In the genomic region with DNA sequence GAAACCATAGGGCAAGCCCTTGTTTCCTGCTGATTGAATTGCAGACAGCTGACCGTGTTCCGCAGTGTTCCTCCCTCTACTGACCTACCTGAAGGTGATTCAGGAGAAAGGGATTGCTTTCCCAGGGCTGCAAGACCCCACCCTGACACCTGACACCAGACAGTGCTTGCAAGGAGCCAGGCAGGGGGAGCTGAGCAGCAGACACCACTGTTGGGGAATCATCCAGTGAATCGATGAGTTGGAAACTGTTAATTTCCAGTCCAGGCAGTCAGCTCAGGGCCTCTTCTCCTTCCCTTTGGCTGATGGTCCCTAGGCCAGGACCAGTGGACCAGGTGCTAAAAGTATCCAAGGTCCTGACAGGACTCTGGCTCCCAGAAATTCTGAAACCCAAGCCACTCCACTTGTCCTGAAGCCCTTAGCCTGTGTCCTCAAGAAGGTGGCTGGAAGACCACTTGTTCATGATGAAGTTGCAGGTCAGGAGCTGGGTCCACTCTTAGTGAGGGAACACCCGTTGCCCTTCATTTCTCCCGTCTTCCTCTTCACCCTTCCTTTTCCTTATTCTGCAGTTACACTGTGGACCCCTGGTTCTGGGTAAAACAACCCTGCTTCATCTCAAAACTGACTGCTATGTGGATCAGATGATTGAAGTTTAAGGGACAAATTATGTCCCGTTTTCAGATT, we compare ENCODE assay signal across 9 cellular contexts. TPM values are rescaled to one million over a fixed set of nuclear protein-coding genes. Genes with fewer than 3 reads are reported as not detected.
DNase-seq lines count a peak whose midpoint lies in the region; ATAC-seq and TF ChIP-seq lines count a peak whose summit lies in the region.
"Had no signal": no experiment of that assay in that cellular context is flagged by ENCODE, and none has a peak within 500 bp of the region (broad histone marks: within the 10 kb centered on the region; RNA-seq: fewer than 3 reads in every experiment).

No MANE protein-coding gene starts in this region.

- intact Hi-C loops in lower leg skin (cut with DNase I; ENCODE audit: low total_unique reads), result loop anchor here (10.0 kb wide), 1 partner anchor 70 kb away; a partner anchor contains a TSS

- peaks cover 40% of the 10 kb centered on the region for H3K36me3 Mint-ChIP-seq in stimulated activated naive CD8-positive, alpha-beta T cell treated with anti-CD3 and anti-CD28 coated beads, Interleukin-15, Interleukin-2, amounts not matched to agents 100 ng/mL and 50 ng/mL, for 24 hours (ENCODE audit: low read depth)
- peaks cover 35% of the 10 kb centered on the region for H3K36me3 Mint-ChIP-seq in activated naive CD8-positive, alpha-beta T cell treated with anti-CD3 and anti-CD28 coated beads, Interleukin-2, amount 10 ng/mL, durations not matched to agents 7 days and 5 days

- TF ChIP-seq CTCF in lower leg skin (IDR thresholded peaks at IDR 0.05), result no peak
- no peak for TF ChIP-seq CTCF in GM13977 (IDR thresholded peaks at IDR 0.05; ENCODE audit: extremely low read depth, insufficient read depth, missing control alignments)

- H3K27ac Mint-ChIP-seq in stimulated activated naive CD8-positive, alpha-beta T cell treated with anti-CD3 and anti-CD28 coated beads, Interleukin-15, Interleukin-2, amounts not matched to agents 100 ng/mL and 50 ng/mL, for 24 hours, result peak overlapping the region; percentile 53
- peak overlapping the region; percentile 45 for H3K27ac Mint-ChIP-seq in activated naive CD8-positive, alpha-beta T cell treated with anti-CD3 and anti-CD28 coated beads, Interleukin-2, amount 10 ng/mL, durations not matched to agents 7 days and 5 days

- H3K4me3 Mint-ChIP-seq in stimulated activated naive CD8-positive, alpha-beta T cell treated with anti-CD3 and anti-CD28 coated beads, Interleukin-15, Interleukin-2, amounts not matched to agents 100 ng/mL and 50 ng/mL, for 24 hours, result peak overlapping the region; percentile 51
- H3K4me3 Mint-ChIP-seq in activated naive CD8-positive, alpha-beta T cell treated with anti-CD3 and anti-CD28 coated beads, Interleukin-2, amount 10 ng/mL, durations not matched to agents 7 days and 5 days, result no peak overlapping the region

- WGBS in lower leg skin, 2 donors, result 41 to 49% methylated on average over 6 of the region's 6 CpGs

- ATAC-seq in stimulated activated naive CD8-positive, alpha-beta T cell treated with anti-CD3 and anti-CD28 coated beads, Interleukin-15, Interleukin-2, amounts not matched to agents 100 U/mL and 50 U/mL, for 24 hours, result no peak
- ATAC-seq in activated naive CD8-positive, alpha-beta T cell treated with anti-CD3 and anti-CD28 coated beads, Interleukin-2, amount 10 ng/mL, durations not matched to agents 7 days and 5 days (ENCODE audit: low read depth), result no peak
- ATAC-seq in GM21423 (IDR thresholded peaks at IDR 0.05; ENCODE audit: unreplicated experiment) (no peak), HG02852 (IDR thresholded peaks at IDR 0.05; ENCODE audit: unreplicated experiment) (no peak)

- peaks cover 38% of the 10 kb centered on the region for H3K4me1 Mint-ChIP-seq in stimulated activated naive CD8-positive, alpha-beta T cell treated with anti-CD3 and anti-CD28 coated beads, Interleukin-15, Interleukin-2, amounts not matched to agents 100 ng/mL and 50 ng/mL, for 24 hours (ENCODE audit: low read depth)
- peaks cover 30% of the 10 kb centered on the region for H3K4me1 Mint-ChIP-seq in activated naive CD8-positive, alpha-beta T cell treated with anti-CD3 and anti-CD28 coated beads, Interleukin-2, amount 10 ng/mL, durations not matched to agents 7 days and 5 days

- no peak overlapping the region for H3K4me3 ChIP-seq in lower leg skin (ENCODE audit: low read depth, poor library complexity, severe bottlenecking)

- DNase-seq in stimulated activated naive CD8-positive, alpha-beta T cell treated with anti-CD3 and anti-CD28 coated beads, Interleukin-15, Interleukin-2, amounts not matched to agents 100 U/mL and 50 U/mL, for 24 hours, result no peak
- peak; percentile 47 for DNase-seq in activated naive CD8-positive, alpha-beta T cell treated with anti-CD3 and anti-CD28 coated beads, Interleukin-2, amount 10 ng/mL, durations not matched to agents 7 days and 5 days
- DNase-seq in lower leg skin (ENCODE audit: low spot score in 2 of 2) (peak; percentile 20 to 83), GM13977 (ENCODE audit: low spot score) (no peak), AML-193 (lab: John Stamatoyannopoulos, UW) (no peak)
- DNase-seq: small intestine had no signal

- H3K9me3 Mint-ChIP-seq in stimulated activated naive CD8-positive, alpha-beta T cell treated with anti-CD3 and anti-CD28 coated beads, Interleukin-15, Interleukin-2, amounts not matched to agents 100 ng/mL and 50 ng/mL, for 24 hours, result no peaks in the 10 kb centered on the region
- H3K9me3 Mint-ChIP-seq in activated naive CD8-positive, alpha-beta T cell treated with anti-CD3 and anti-CD28 coated beads, Interleukin-2, amount 10 ng/mL, durations not matched to agents 7 days and 5 days, result no peaks in the 10 kb centered on the region

- POLR2A ChIA-PET in activated naive CD8-positive, alpha-beta T cell treated with anti-CD3 and anti-CD28 coated beads, Interleukin-2, amount 10 ng/mL, durations not matched to agents 7 days and 5 days (lab: Charles Lee), result interaction anchor here (0.8 to 7.8 kb wide), 11 partner anchors 8 to 131 kb away, joined by 3 to 129 read pairs (median 11); a partner anchor contains a TSS

- TF ChIP-seq POLR2A in lower leg skin (IDR thresholded peaks at IDR 0.05), result no peak

- no peaks in the 10 kb centered on the region for H3K27me3 Mint-ChIP-seq in stimulated activated naive CD8-positive, alpha-beta T cell treated with anti-CD3 and anti-CD28 coated beads, Interleukin-15, Interleukin-2, amounts not matched to agents 100 ng/mL and 50 ng/mL, for 24 hours
- H3K27me3 Mint-ChIP-seq in activated naive CD8-positive, alpha-beta T cell treated with anti-CD3 and anti-CD28 coated beads, Interleukin-2, amount 10 ng/mL, durations not matched to agents 7 days and 5 days, result no peaks in the 10 kb centered on the region

- in situ Hi-C loops in GM13977 (cut with MboI; ENCODE audit: low pct_unique_long_range_greater_than_20kb, low sequenced_read_pairs, unreplicated experiment), result no loop called here

RNA-seq across cellular contexts. Expression of a gene that starts 9.5 kb away (rescaled TPM):
- 10 to 100 TPM; 37.4 to 39.8 TPM for total RNA-seq in activated naive CD8-positive, alpha-beta T cell treated with anti-CD3 and anti-CD28 coated beads, Interleukin-2, amount 10 ng/mL, durations not matched to agents 7 days and 5 days
- total RNA-seq in lower leg skin, result 10 to 100 TPM; 26.5 to 42.5 (median 31.9) TPM

RNA-seq across cellular contexts. Expression of a gene that starts 10.1 kb away (rescaled TPM):
- total RNA-seq in activated naive CD8-positive, alpha-beta T cell treated with anti-CD3 and anti-CD28 coated beads, Interleukin-2, amount 10 ng/mL, durations not matched to agents 7 days and 5 days, result 10 to 100 TPM; 50.4 to 53.0 TPM
- 10 to 100 TPM; 20.6 to 31.0 (median 28.9) TPM for total RNA-seq in lower leg skin

RNA-seq across cellular contexts. Expression of a gene that starts 53.9 kb away (rescaled TPM):
- total RNA-seq in activated naive CD8-positive, alpha-beta T cell treated with anti-CD3 and anti-CD28 coated beads, Interleukin-2, amount 10 ng/mL, durations not matched to agents 7 days and 5 days, result 1 to 10 TPM; 1.0 to 1.4 TPM
- total RNA-seq in lower leg skin, result 100 to 1,000 TPM; 371 to 689 (median 435) TPM

Comparison
In these comparisons a context has a peak if more than half of its experiments do, and no peak if none do; other contexts are left out.
1. DNase-seq: peak in activated naive CD8-positive, alpha-beta T cell treated with anti-CD3 and anti-CD28 coated beads, Interleukin-2, amount 10 ng/mL, durations not matched to agents 7 days and 5 days (single experiment) and lower leg skin (2 of 2); none in stimulated activated naive CD8-positive, alpha-beta T cell treated with anti-CD3 and anti-CD28 coated beads, Interleukin-15, Interleukin-2, amounts not matched to agents 100 U/mL and 50 U/mL, for 24 hours (single experiment), GM13977 (single experiment) and AML-193 (0 of 2).
2. RNA of a gene that starts 53.9 kb away (total RNA-seq): 371 to 689 TPM in lower leg skin; 1.0 to 1.4 TPM in activated naive CD8-positive, alpha-beta T cell treated with anti-CD3 and anti-CD28 coated beads, Interleukin-2, amount 10 ng/mL, durations not matched to agents 7 days and 5 days; every median in the first group is over 100 times any median in the second.